8 cellular contexts compared by ENCODE assay signal in genomic region chr6:42217165-42217522, GRCh38.
DNase-seq lines count a peak whose midpoint lies in the region; ATAC-seq and TF ChIP-seq lines count a peak whose summit lies in the region.

No MANE protein-coding gene starts in this region.

- peak overlapping the region; percentile 95 for H3K4me3 ChIP-seq in AG10803 (ENCODE audit: low read length)
- peak overlapping the region; percentile 90 for H3K4me3 ChIP-seq in Loucy (ENCODE audit: low read length, poor library complexity, severe bottlenecking)
- H3K4me3 ChIP-seq in muscle layer of duodenum (ENCODE audit: low read depth in 1 of 2, low read length in 2 of 2), result peak overlapping the region; percentile 94 to 96

- peaks cover 30% of the 10 kb centered on the region for H3K79me2 ChIP-seq in Loucy (ENCODE audit: insufficient read depth, low read length)

- H3K4me2 ChIP-seq in Loucy (ENCODE audit: low read depth, low read length, poor library complexity, severe bottlenecking), result peak overlapping the region; percentile 82

- H3F3A ChIP-seq in Loucy (ENCODE audit: low read depth), result no peaks in the 10 kb centered on the region

- DNase-seq in AG10803 (ENCODE audit: low read depth) (no peak), NCI-H82 treated with DMSO at 0.1 percent for 48 hours (lab: John Stamatoyannopoulos, UW; ENCODE audit: unreplicated experiment) (no peak)

- H3K9ac ChIP-seq in Loucy (ENCODE audit: low read depth, low read length, poor library complexity, severe bottlenecking), result peak overlapping the region; percentile 89

- H3K27me3 ChIP-seq in Loucy (ENCODE audit: insufficient read depth, low read length, poor library complexity, severe bottlenecking) (no peaks in the 10 kb centered on the region), muscle layer of duodenum (ENCODE audit: low read depth, low read length) (no peaks in the 10 kb centered on the region)

- H3K4me1 ChIP-seq in Loucy (ENCODE audit: insufficient read depth, low read length, poor library complexity, severe bottlenecking), result peaks cover 9% of the 10 kb centered on the region
- peaks cover 4 to 28% of the 10 kb centered on the region in 2 donors for H3K4me1 ChIP-seq in muscle layer of duodenum (ENCODE audit: control insufficient read depth in 1 of 2, insufficient read depth in 2 of 2, low read length in 2 of 2)

- TF ChIP-seq CTCF in AG10803 (conservative IDR thresholded peaks at IDR 0.05; ENCODE audit: low read length) (no peak), Loucy (conservative IDR thresholded peaks at IDR 0.05; ENCODE audit: low read length) (no peak)

- ATAC-seq in GM21576 (IDR thresholded peaks at IDR 0.05; ENCODE audit: unreplicated experiment), result no peak
- no peak for ATAC-seq in HG03135 (IDR thresholded peaks at IDR 0.05; ENCODE audit: unreplicated experiment)
- ATAC-seq in HG03439 (IDR thresholded peaks at IDR 0.05; ENCODE audit: unreplicated experiment), result no peak

- H3K27ac ChIP-seq in cingulate gyrus (ENCODE audit: low read depth, low read length) (peak overlapping the region; percentile 75), muscle layer of duodenum (ENCODE audit: low read length) (peak overlapping the region; percentile 92)

- H3K9me3 ChIP-seq in Loucy (ENCODE audit: insufficient read depth, low read depth, low read length) (no peaks in the 10 kb centered on the region), muscle layer of duodenum (ENCODE audit: control insufficient read depth in 1 of 2, low read length in 2 of 2) (no peaks in the 10 kb centered on the region)

- H2AFZ ChIP-seq in Loucy (ENCODE audit: low read length), result peak overlapping the region; percentile 96

- H3K36me3 ChIP-seq in Loucy (ENCODE audit: insufficient read depth, low read length) (peaks cover 12% of the 10 kb centered on the region; the same call in 1 of the 2 replicates), muscle layer of duodenum (ENCODE audit: control insufficient read depth in 1 of 2, insufficient read depth in 2 of 2, low read length in 2 of 2) (peaks cover 9 to 13% of the 10 kb centered on the region in 2 donors)

- no peaks in the 10 kb centered on the region for H3K9me2 ChIP-seq in Loucy (replicated peaks; ENCODE audit: low read depth, low read length)

- no peaks in the 10 kb centered on the region for H4K20me1 ChIP-seq in Loucy (ENCODE audit: insufficient read depth, low read length, poor library complexity, severe bottlenecking)
